23 cellular contexts compared by ENCODE assay signal in genomic region chr12:127130506-127131100, GRCh38.
"Had no signal": no experiment of that assay in that cellular context is flagged by ENCODE, and none has a peak within 500 bp of the region (broad histone marks: within the 10 kb centered on the region; RNA-seq: fewer than 3 reads in every experiment).

No MANE protein-coding gene starts in this region.

- H3K27ac ChIP-seq: colonic mucosa, epithelial cell of prostate, gastrocnemius medialis, left lung, stomach, testis had no signal

- ATAC-seq: activated CD8-positive, alpha-beta T cell treated with anti-CD3 and anti-CD28 coated beads for 36 hours; gastrocnemius medialis; left lung; mucosa of descending colon had no signal

- H3K4me1 ChIP-seq: colonic mucosa, gastrocnemius medialis, left lung, stomach, testis had no signal

- H3K27me3 Mint-ChIP-seq: activated B cell treated with CpG ODN at 0.5 μM for 24 hours; activated CD8-positive, alpha-beta T cell treated with anti-CD3 and anti-CD28 coated beads for 36 hours; naive B cell; progenitor cell of endocrine pancreas had no signal

- H3K4me3 ChIP-seq: colonic mucosa, gastrocnemius medialis, left lung, mucosa of descending colon, smooth muscle cell, stomach, testis had no signal

- H3K27ac Mint-ChIP-seq: activated B cell treated with CpG ODN at 0.5 μM for 24 hours; activated CD8-positive, alpha-beta T cell treated with anti-CD3 and anti-CD28 coated beads for 36 hours; activated T-cell treated with anti-CD3 and anti-CD28 coated beads, Interleukin-2, amount 50 U/mL, for 24 hours; activated T-helper 2 cell treated with anti-CD3 and anti-CD28 coated beads, Interferon-gamma antibody, Interleukin-2, Interleukin-4, amounts not matched to agents 10 μg/mL and 5 μg/mL and 100 μg/mL, durations not matched to agents 14 hours and 24 hours and 36 hours; endodermal cell; naive B cell; progenitor cell of endocrine pancreas; type B pancreatic cell had no signal

- H3K9me3 ChIP-seq: colonic mucosa, gastrocnemius medialis, left lung, mucosa of descending colon, stomach, testis had no signal

- H3K4me2 ChIP-seq: smooth muscle cell had no signal

- H3K4me3 Mint-ChIP-seq: activated B cell treated with CpG ODN at 0.5 μM for 24 hours; activated CD8-positive, alpha-beta T cell treated with anti-CD3 and anti-CD28 coated beads for 36 hours; activated T-cell treated with anti-CD3 and anti-CD28 coated beads, Interleukin-2, amount 50 U/mL, for 24 hours; central memory CD8-positive, alpha-beta T cell; endodermal cell; neural crest cell; type B pancreatic cell had no signal

- H3K4me1 Mint-ChIP-seq: activated B cell treated with CpG ODN at 0.5 μM for 24 hours; central memory CD8-positive, alpha-beta T cell; naive B cell; neural crest cell had no signal

- H3K9me3 Mint-ChIP-seq: activated T-cell treated with anti-CD3 and anti-CD28 coated beads, Interleukin-2, amount 50 U/mL, for 24 hours; activated T-helper 2 cell treated with anti-CD3 and anti-CD28 coated beads, Interferon-gamma antibody, Interleukin-2, Interleukin-4, amounts not matched to agents 10 μg/mL and 5 μg/mL and 100 μg/mL, durations not matched to agents 14 hours and 24 hours and 36 hours; central memory CD8-positive, alpha-beta T cell; type B pancreatic cell had no signal

- DNase-seq: activated B cell treated with CpG ODN at 0.5 μM for 24 hours; activated CD4-positive, alpha-beta T cell treated with anti-CD3 and anti-CD28 coated beads for 48 hours; activated CD8-positive, alpha-beta T cell treated with anti-CD3 and anti-CD28 coated beads for 36 hours; activated naive CD4-positive, alpha-beta T cell treated with Interleukin-2 at 50 U/mL for 16 hours; activated T-cell treated with anti-CD3 and anti-CD28 coated beads, Interleukin-2, amount 50 U/mL, for 24 hours; colonic mucosa; endodermal cell; gastrocnemius medialis; head of caudate nucleus; kidney; left lung; mucosa of descending colon; naive B cell; stimulated activated CD4-positive, alpha-beta T cell treated with anti-CD3 and anti-CD28 coated beads, Interleukin-4, amount 100 ng/mL, for 1 hour; stomach; testis had no signal

- H3K36me3 Mint-ChIP-seq: naive B cell, type B pancreatic cell had no signal

- H3K36me3 ChIP-seq: colonic mucosa, gastrocnemius medialis, left lung, stomach had no signal

- H3K27me3 ChIP-seq: colonic mucosa, gastrocnemius medialis, left lung, testis had no signal
